8 cellular contexts compared by ENCODE assay signal in the genomic region with DNA sequence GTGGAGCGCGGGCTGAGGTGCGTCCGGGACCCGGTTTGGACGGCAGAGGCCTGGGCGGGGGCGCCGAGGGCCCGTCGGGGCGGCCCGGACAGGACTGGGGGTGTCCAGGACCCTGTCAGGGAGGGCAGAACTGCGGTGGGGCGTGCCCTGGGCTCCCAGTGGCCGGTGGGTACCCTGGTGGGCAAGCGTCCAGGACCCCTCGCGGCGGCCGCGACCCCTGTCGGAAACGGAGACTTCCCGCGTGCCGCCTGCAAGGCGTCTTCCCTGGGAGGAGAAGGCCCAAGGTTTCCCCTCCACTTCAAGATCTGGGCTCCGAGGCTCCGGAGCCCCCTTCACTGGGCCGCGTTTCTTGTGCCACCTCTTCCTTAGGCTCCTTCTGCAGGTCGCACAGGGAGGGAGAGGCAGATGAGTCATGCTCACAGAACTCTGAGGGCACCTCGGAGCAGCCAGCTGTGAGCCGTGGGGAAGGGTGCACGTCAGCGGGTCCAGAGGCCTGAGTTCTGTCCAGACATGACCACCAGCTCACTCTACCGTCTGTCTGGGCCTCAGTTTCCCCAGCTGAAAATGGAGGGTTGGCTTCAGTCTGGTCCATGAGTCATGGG. TPM values are rescaled to one million over a fixed set of nuclear protein-coding genes. Genes with fewer than 3 reads are reported as not detected.
DNase-seq lines count a peak whose midpoint lies in the region; ATAC-seq lines count a peak whose summit lies in the region.

No MANE protein-coding gene starts in this region.

- CTCF ChIA-PET in activated CD4-positive, alpha-beta T cell treated with anti-CD3 and anti-CD28 coated beads for 36 hours (lab: Charles Lee): no interaction called here

- no peaks in the 10 kb centered on the region for H3K36me3 Mint-ChIP-seq in activated CD4-positive, alpha-beta T cell treated with anti-CD3 and anti-CD28 coated beads for 36 hours (ENCODE audit: low read depth)
- no peaks in the 10 kb centered on the region for H3K36me3 Mint-ChIP-seq in naive thymus-derived CD8-positive, alpha-beta T cell

- POLR2A ChIA-PET in activated CD4-positive, alpha-beta T cell treated with anti-CD3 and anti-CD28 coated beads for 36 hours (lab: Charles Lee): no interaction called here
- POLR2A ChIA-PET in naive thymus-derived CD8-positive, alpha-beta T cell (lab: Charles Lee): interaction anchor here (1.2 kb wide), 1 partner anchor 218 kb away, joined by 3 read pairs; no protein-coding TSS in a partner anchor

- H3K4me3 Mint-ChIP-seq in activated CD4-positive, alpha-beta T cell treated with anti-CD3 and anti-CD28 coated beads for 36 hours: no peak overlapping the region
- H3K4me3 Mint-ChIP-seq in naive thymus-derived CD8-positive, alpha-beta T cell: peak overlapping the region; percentile 46 to 91 (median 68)

- no peaks in the 10 kb centered on the region for H3K9me3 Mint-ChIP-seq in activated CD4-positive, alpha-beta T cell treated with anti-CD3 and anti-CD28 coated beads for 36 hours (ENCODE audit: low read depth)
- H3K9me3 Mint-ChIP-seq in naive thymus-derived CD8-positive, alpha-beta T cell: no peaks in the 10 kb centered on the region

- peak; percentile 45 for ATAC-seq in activated CD4-positive, alpha-beta T cell treated with anti-CD3 and anti-CD28 coated beads for 36 hours
- no peak for ATAC-seq in naive thymus-derived CD8-positive, alpha-beta T cell
- no peak for ATAC-seq in GM18867 (IDR thresholded peaks at IDR 0.05; ENCODE audit: unreplicated experiment)

- H3K4me1 Mint-ChIP-seq in activated CD4-positive, alpha-beta T cell treated with anti-CD3 and anti-CD28 coated beads for 36 hours: peaks cover 8% of the 10 kb centered on the region
- H3K4me1 Mint-ChIP-seq in naive thymus-derived CD8-positive, alpha-beta T cell: peaks cover 9 to 74% (median 22%) of the 10 kb centered on the region in 4 donors

- peaks cover 33% of the 10 kb centered on the region for H3K27me3 Mint-ChIP-seq in activated CD4-positive, alpha-beta T cell treated with anti-CD3 and anti-CD28 coated beads for 36 hours
- peaks cover 8 to 39% (median 30%) of the 10 kb centered on the region in 5 donors for H3K27me3 Mint-ChIP-seq in naive thymus-derived CD8-positive, alpha-beta T cell

- no peak for DNase-seq in activated CD4-positive, alpha-beta T cell treated with anti-CD3 and anti-CD28 coated beads for 36 hours
- DNase-seq in activated CD4-positive, alpha-beta T cell treated with anti-CD3 and anti-CD28 coated beads for 4 hours: no peak
- DNase-seq in HUDEP-2 (lab: John Stamatoyannopoulos, UW; ENCODE audit: unreplicated experiment in 76 of 76) (peak in 45 of 76 experiments; percentile 8 to 58 (median 29)), ecto neural progenitor cell (ENCODE audit: low spot score) (peak; percentile 54), foreskin melanocyte (no peak), AML-193 (lab: John Stamatoyannopoulos, UW) (no peak)
- no peak for DNase-seq in naive thymus-derived CD8-positive, alpha-beta T cell

- intact Hi-C loops in activated CD4-positive, alpha-beta T cell treated with anti-CD3 and anti-CD28 coated beads for 36 hours (cut with DNase I, micrococcal nuclease): no loop called here

- H3K27ac Mint-ChIP-seq in activated CD4-positive, alpha-beta T cell treated with anti-CD3 and anti-CD28 coated beads for 36 hours: no peak overlapping the region
- H3K27ac Mint-ChIP-seq in naive thymus-derived CD8-positive, alpha-beta T cell: peak overlapping the region in 2 of 10 donors; percentile 33 to 60

RNA-seq across cellular contexts. Expression of a gene that starts 0.5 kb away (rescaled TPM):
- under 1 TPM; 0.21 to 0.26 TPM for total RNA-seq in activated CD4-positive, alpha-beta T cell treated with anti-CD3 and anti-CD28 coated beads for 36 hours
- 10 to 100 TPM; 11.2 to 12.7 TPM for total RNA-seq in naive thymus-derived CD8-positive, alpha-beta T cell
- 1 to 10 TPM in 1 of 3 donors, under 1 TPM in 2; 0.29 to 1.8 (median 0.31) TPM for polyA plus RNA-seq in naive thymus-derived CD8-positive, alpha-beta T cell

RNA-seq across cellular contexts. Expression of a gene that starts 59.1 kb away (rescaled TPM):
- total RNA-seq in activated CD4-positive, alpha-beta T cell treated with anti-CD3 and anti-CD28 coated beads for 36 hours: not detected
- under 1 TPM in 1 of 2 experiments, not detected in 1; 0.29 TPM for total RNA-seq in naive thymus-derived CD8-positive, alpha-beta T cell
- under 1 TPM in 1 of 3 donors, not detected in 2; 0.15 TPM for polyA plus RNA-seq in naive thymus-derived CD8-positive, alpha-beta T cell

Comparison
In these comparisons a context has a peak if more than half of its experiments do, and no peak if none do; other contexts are left out.
1. DNase-seq: peak in HUDEP-2 (45 of 76) and ecto neural progenitor cell (single experiment); none in activated CD4-positive, alpha-beta T cell treated with anti-CD3 and anti-CD28 coated beads for 36 hours (single experiment), activated CD4-positive, alpha-beta T cell treated with anti-CD3 and anti-CD28 coated beads for 4 hours (0 of 2), naive thymus-derived CD8-positive, alpha-beta T cell (0 of 10), foreskin melanocyte (single experiment) and AML-193 (0 of 2).
2. RNA of a gene that starts 0.5 kb away (total RNA-seq): 11.2 to 12.7 TPM in naive thymus-derived CD8-positive, alpha-beta T cell; 0.21 to 0.26 TPM in activated CD4-positive, alpha-beta T cell treated with anti-CD3 and anti-CD28 coated beads for 36 hours; every median in the first group is over 4 times any median in the second.